Comparison of ENCODE assay signal across 16 cellular contexts in genomic region chr2:239233576-239233975, GRCh38.
"Had no signal": no experiment of that assay in that cellular context is flagged by ENCODE, and none has a peak within 500 bp of the region (broad histone marks: within the 10 kb centered on the region; RNA-seq: fewer than 3 reads in every experiment).

No MANE protein-coding gene starts in this region.

- H3K36me3 ChIP-seq: brain microvascular endothelial cell, tibial nerve had no signal

- H3K36me3 Mint-ChIP-seq: WTC11 had no signal

- ATAC-seq: activated CD8-positive, alpha-beta T cell treated with anti-CD3 and anti-CD28 coated beads for 36 hours; left lobe of liver; WTC11 had no signal

- H3K27me3 Mint-ChIP-seq: activated CD8-positive, alpha-beta T cell treated with anti-CD3 and anti-CD28 coated beads for 36 hours; activated naive CD8-positive, alpha-beta T cell treated with anti-CD3 and anti-CD28 coated beads, Interleukin-2, amount 10 ng/mL, durations not matched to agents 7 days and 5 days had no signal

- H3K27ac Mint-ChIP-seq: endodermal cell, naive B cell, WTC11 had no signal

- H3K27me3 ChIP-seq: brain microvascular endothelial cell, tibial nerve had no signal

- DNase-seq: activated CD4-positive, alpha-beta T cell treated with anti-CD3 and anti-CD28 coated beads for 48 hours; activated CD8-positive, alpha-beta T cell treated with anti-CD3 and anti-CD28 coated beads for 36 hours; activated effector memory CD4-positive, alpha-beta T cell treated with anti-CD3 and anti-CD28 coated beads, Interleukin-2, amount 50 U/mL, for 16 hours; activated naive CD8-positive, alpha-beta T cell treated with anti-CD3 and anti-CD28 coated beads, Interleukin-2, amount 10 ng/mL, durations not matched to agents 7 days and 5 days; activated T-cell treated with anti-CD3 and anti-CD28 coated beads, Interleukin-2, amount 50 U/mL, for 4 hours; brain microvascular endothelial cell; endodermal cell; erythroblast; naive B cell; stimulated activated CD4-positive, alpha-beta T cell treated with anti-CD3 and anti-CD28 coated beads, Interleukin-4, amount 100 ng/mL, for 24 hours; stimulated activated naive CD4-positive, alpha-beta T cell; T-helper 2 cell had no signal

- H3K9me3 ChIP-seq: tibial nerve had no signal

- H3K4me3 Mint-ChIP-seq: activated CD8-positive, alpha-beta T cell treated with anti-CD3 and anti-CD28 coated beads for 36 hours; activated T-cell treated with anti-CD3 and anti-CD28 coated beads, Interleukin-2, amount 50 U/mL, for 4 hours; endodermal cell; WTC11 had no signal

- H3K4me3 ChIP-seq: skin epidermis, tibial nerve had no signal

- H3K9me3 Mint-ChIP-seq: activated CD8-positive, alpha-beta T cell treated with anti-CD3 and anti-CD28 coated beads for 36 hours; activated naive CD8-positive, alpha-beta T cell treated with anti-CD3 and anti-CD28 coated beads, Interleukin-2, amount 10 ng/mL, durations not matched to agents 7 days and 5 days; activated T-cell treated with anti-CD3 and anti-CD28 coated beads, Interleukin-2, amount 50 U/mL, for 4 hours; endodermal cell; naive B cell; WTC11 had no signal

- H3K27ac ChIP-seq: brain microvascular endothelial cell had no signal
